Comparison of ENCODE assay signal across 1 cellular context in genomic region chr9:34995288-34996060, GRCh38.
TF ChIP-seq lines count a peak whose summit lies in the region.

No MANE protein-coding gene starts in this region.

TF ChIP-seq in IMR-90, 13 proteins besides CTCF, POLR2A, EP300 and RAD21:
- no peak for TF ChIP-seq ELK1 (IDR thresholded peaks at IDR 0.05; ENCODE audit: borderline replicate concordance, low read depth, low read length)
- no peak for TF ChIP-seq USF2 (IDR thresholded peaks at IDR 0.05; ENCODE audit: low read depth, low read length)
- TF ChIP-seq CHD1 (IDR thresholded peaks at IDR 0.05; ENCODE audit: low read depth, low read length) = no peak
- TF ChIP-seq FOS (IDR thresholded peaks at IDR 0.05; ENCODE audit: low read depth, low read length) = no peak
- no peak for TF ChIP-seq BHLHE40 (IDR thresholded peaks at IDR 0.05; ENCODE audit: low read depth, low read length)
- TF ChIP-seq MAZ (IDR thresholded peaks at IDR 0.05; ENCODE audit: borderline replicate concordance, low read depth, low read length) = no peak
- peak; percentile 62; the same call in 1 of the 2 replicates for TF ChIP-seq CEBPB (IDR thresholded peaks at IDR 0.05; ENCODE audit: low read depth, low read length)
- peak; percentile 38; the same call in 1 of the 2 replicates for TF ChIP-seq RFX5 (IDR thresholded peaks at IDR 0.05; ENCODE audit: low read depth, low read length)
